Comparison of ENCODE assay signal across 1 cellular context in genomic region chr5:7146886-7147285, GRCh38.
TF ChIP-seq lines count a peak whose summit lies in the region.

No MANE protein-coding gene starts in this region.

TF ChIP-seq in SK-N-SH, 30 proteins besides CTCF, POLR2A, EP300 and RAD21 (continued from another document):
- TF ChIP-seq ZBTB33 (IDR thresholded peaks at IDR 0.05; ENCODE audit: borderline replicate concordance, low read depth) = no peak
- no peak for TF ChIP-seq YY1 (IDR thresholded peaks at IDR 0.05; ENCODE audit: low read depth)
- no peak for TF ChIP-seq GATA2 (CRISPR knock-in tag; IDR thresholded peaks at IDR 0.05)
- TF ChIP-seq RCOR1 (IDR thresholded peaks at IDR 0.05; ENCODE audit: low read length) = no peak
- TF ChIP-seq RFX5 (IDR thresholded peaks at IDR 0.05; ENCODE audit: low read length) = no peak
- TF ChIP-seq FOSL2 (IDR thresholded peaks at IDR 0.05; ENCODE audit: borderline replicate concordance, low read depth) = no peak
- TF ChIP-seq FOXJ3 (CRISPR knock-in tag; IDR thresholded peaks at IDR 0.05) = no peak
- TF ChIP-seq CHD2 (IDR thresholded peaks at IDR 0.05; ENCODE audit: low read length, partially characterized antibody) = no peak
- TF ChIP-seq, protein P1, sequence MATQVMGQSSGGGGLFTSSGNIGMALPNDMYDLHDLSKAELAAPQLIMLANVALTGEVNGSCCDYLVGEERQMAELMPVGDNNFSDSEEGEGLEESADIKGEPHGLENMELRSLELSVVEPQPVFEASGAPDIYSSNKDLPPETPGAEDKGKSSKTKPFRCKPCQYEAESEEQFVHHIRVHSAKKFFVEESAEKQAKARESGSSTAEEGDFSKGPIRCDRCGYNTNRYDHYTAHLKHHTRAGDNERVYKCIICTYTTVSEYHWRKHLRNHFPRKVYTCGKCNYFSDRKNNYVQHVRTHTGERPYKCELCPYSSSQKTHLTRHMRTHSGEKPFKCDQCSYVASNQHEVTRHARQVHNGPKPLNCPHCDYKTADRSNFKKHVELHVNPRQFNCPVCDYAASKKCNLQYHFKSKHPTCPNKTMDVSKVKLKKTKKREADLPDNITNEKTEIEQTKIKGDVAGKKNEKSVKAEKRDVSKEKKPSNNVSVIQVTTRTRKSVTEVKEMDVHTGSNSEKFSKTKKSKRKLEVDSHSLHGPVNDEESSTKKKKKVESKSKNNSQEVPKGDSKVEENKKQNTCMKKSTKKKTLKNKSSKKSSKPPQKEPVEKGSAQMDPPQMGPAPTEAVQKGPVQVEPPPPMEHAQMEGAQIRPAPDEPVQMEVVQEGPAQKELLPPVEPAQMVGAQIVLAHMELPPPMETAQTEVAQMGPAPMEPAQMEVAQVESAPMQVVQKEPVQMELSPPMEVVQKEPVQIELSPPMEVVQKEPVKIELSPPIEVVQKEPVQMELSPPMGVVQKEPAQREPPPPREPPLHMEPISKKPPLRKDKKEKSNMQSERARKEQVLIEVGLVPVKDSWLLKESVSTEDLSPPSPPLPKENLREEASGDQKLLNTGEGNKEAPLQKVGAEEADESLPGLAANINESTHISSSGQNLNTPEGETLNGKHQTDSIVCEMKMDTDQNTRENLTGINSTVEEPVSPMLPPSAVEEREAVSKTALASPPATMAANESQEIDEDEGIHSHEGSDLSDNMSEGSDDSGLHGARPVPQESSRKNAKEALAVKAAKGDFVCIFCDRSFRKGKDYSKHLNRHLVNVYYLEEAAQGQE (IDR thresholded peaks at IDR 0.05; ENCODE audit: low read depth, low read length) = no peak
- TF ChIP-seq TCF12 (IDR thresholded peaks at IDR 0.05) = no peak
- no peak for TF ChIP-seq NRF1 (IDR thresholded peaks at IDR 0.05; ENCODE audit: low read depth, low read length)
